ENCODE assay signal across 18 cellular contexts in the genomic region with DNA sequence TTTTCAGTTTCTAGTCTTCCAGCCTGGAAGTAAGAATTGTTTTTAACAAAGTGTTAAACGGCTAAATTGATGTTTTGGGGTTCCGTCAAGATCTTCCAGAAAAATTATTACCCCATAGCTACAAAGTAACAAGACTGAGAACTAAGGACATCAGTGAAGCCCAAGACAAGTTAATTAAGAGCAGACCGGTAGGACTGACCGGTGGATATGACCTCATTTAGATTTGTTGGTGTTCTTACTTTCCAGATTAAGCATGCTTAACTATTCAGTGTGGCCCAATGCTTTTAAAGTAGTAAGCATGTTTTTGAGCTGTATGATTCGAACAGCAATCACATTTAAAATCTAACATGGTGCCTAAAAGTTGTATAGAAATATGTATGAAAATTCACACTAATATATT.
A peak's percentile ranks its signal among the peaks of the same experiment; 100 is the strongest.
DNase-seq lines count a peak whose midpoint lies in the region; ATAC-seq and TF ChIP-seq lines count a peak whose summit lies in the region.
"Had no signal": no experiment of that assay in that cellular context is flagged by ENCODE, and none has a peak within 500 bp of the region (broad histone marks: within the 10 kb centered on the region; RNA-seq: fewer than 3 reads in every experiment).

No MANE protein-coding gene starts in this region.

- in situ Hi-C loops in GM23248 (cut with MboI) = no loop called here

- H3K9ac ChIP-seq in GM23248 (no peak overlapping the region), stomach smooth muscle (ENCODE audit: low read length in 2 of 2) (no peak overlapping the region)

- H3K27me3 ChIP-seq in GM23248 (replicated peaks; ENCODE audit: insufficient read depth) (no peaks in the 10 kb centered on the region), stomach smooth muscle (ENCODE audit: control insufficient read depth in 1 of 2, insufficient read depth in 2 of 2, low read length in 2 of 2) (no peaks in the 10 kb centered on the region)

- H3K36me3 Mint-ChIP-seq in brain (peaks cover 17% of the 10 kb centered on the region), chondrocyte (ENCODE audit: low read depth) (no peaks in the 10 kb centered on the region)

- peak overlapping the region in 1 of 5 experiments; percentile 23 for H3K4me3 Mint-ChIP-seq in brain
- H3K4me3 Mint-ChIP-seq in chondrocyte (ENCODE audit: unreplicated experiment) = no peak overlapping the region
- H3K4me3 Mint-ChIP-seq: CD14-positive monocyte, GM23338 had no signal

- H3K27me3 Mint-ChIP-seq in brain (no peaks in the 10 kb centered on the region), chondrocyte (ENCODE audit: low read depth) (no peaks in the 10 kb centered on the region)

- H3K9me3 ChIP-seq in GM23248 (ENCODE audit: low read depth) (no peaks in the 10 kb centered on the region), mesodermal cell (ENCODE audit: control insufficient read depth, low read length) (no peaks in the 10 kb centered on the region), stomach smooth muscle (ENCODE audit: control insufficient read depth in 2 of 2, low read length in 2 of 2) (no peaks in the 10 kb centered on the region)

- 46 to 49% methylated on average over 5 of the region's 5 CpGs for WGBS in GM23248 (ENCODE audit: low coverage in 1 of 2, low lambda C conversion rate in 2 of 2, missing lambda C conversion rate in 2 of 2), 2 experiments
- 94 to 100% methylated on average over 2 of the region's 5 CpGs for WGBS in mesodermal cell (ENCODE audit: insufficient coverage in 2 of 2), 2 experiments

- DNase-seq in GM23248 (peak; percentile 19), chondrocyte (ENCODE audit: low spot score) (no peak), NCI-H128 (lab: John Stamatoyannopoulos, UW; ENCODE audit: unreplicated experiment) (no peak)
- DNase-seq: GDM1, HCEC 1CT, MM.1S, NCI-H1092, NCI-H146, NCI-H2081, NCI-H748 treated with DMSO at 0.1 percent for 48 hours, OCI-M1, Right ventricle myocardium superior had no signal

- H3K79me2 ChIP-seq in GM23248 (ENCODE audit: insufficient read depth) = no peaks in the 10 kb centered on the region

- H3K9me3 Mint-ChIP-seq in brain (peaks cover 0 to 5% (median 0%) of the 10 kb centered on the region in 5 experiments), chondrocyte (ENCODE audit: low read depth) (no peaks in the 10 kb centered on the region)

- no peak overlapping the region for H2AFZ ChIP-seq in GM23248
- H2AFZ ChIP-seq: GM23338 had no signal

- no peak overlapping the region for H3K27ac ChIP-seq in GM23248
- H3K27ac ChIP-seq in mesodermal cell (ENCODE audit: low read depth, low read length, severe bottlenecking) = peak overlapping the region; percentile 32
- H3K27ac ChIP-seq in stomach smooth muscle (ENCODE audit: low read length) = peak overlapping the region; percentile 67

- H4K20me1 ChIP-seq in GM23248 (ENCODE audit: insufficient read depth) = no peaks in the 10 kb centered on the region

- H3K4me1 Mint-ChIP-seq in brain (peaks cover 35% of the 10 kb centered on the region), chondrocyte (ENCODE audit: low read depth) (peaks cover 16% of the 10 kb centered on the region)
- H3K4me1 Mint-ChIP-seq: CD14-positive monocyte had no signal

- H3K36me3 ChIP-seq in GM23248 (ENCODE audit: low read depth) (no peaks in the 10 kb centered on the region), mesodermal cell (ENCODE audit: control insufficient read depth, insufficient read depth, low read length) (no peaks in the 10 kb centered on the region), stomach smooth muscle (ENCODE audit: control insufficient read depth in 2 of 2, insufficient read depth in 2 of 2, low read length in 2 of 2) (no peaks in the 10 kb centered on the region)

- H3K4me3 ChIP-seq in GM23248 = no peak overlapping the region
- H3K4me3 ChIP-seq in mesodermal cell (ENCODE audit: extremely low read depth, insufficient read depth, low read length, poor library complexity, severe bottlenecking) = no peak overlapping the region
- H3K4me3 ChIP-seq in stomach smooth muscle (ENCODE audit: low read length in 2 of 2) = no peak overlapping the region
- H3K4me3 ChIP-seq: GM23338 had no signal

- H3K4me2 ChIP-seq in GM23248 (ENCODE audit: unreplicated experiment) = no peak overlapping the region

- TF ChIP-seq CTCF in brain (conservative IDR thresholded peaks at IDR 0.05) (no peak), chondrocyte (IDR thresholded peaks at IDR 0.05) (no peak)

- no peaks in the 10 kb centered on the region for H3F3A ChIP-seq in GM23248 (ENCODE audit: insufficient read depth)

- ATAC-seq in esophagus mucosa = no peak
- ATAC-seq: GM23338 had no signal

- H3K27ac Mint-ChIP-seq in brain (peak overlapping the region in 3 of 5 experiments; percentile 14 to 79 (median 68)), chondrocyte (ENCODE audit: unreplicated experiment) (no peak overlapping the region)
- H3K27ac Mint-ChIP-seq: CD14-positive monocyte had no signal

- peaks cover 9% of the 10 kb centered on the region; the same call in 1 of the 2 replicates for H3K4me1 ChIP-seq in GM23248 (ENCODE audit: insufficient read depth)
- peaks cover 29% of the 10 kb centered on the region for H3K4me1 ChIP-seq in mesodermal cell (ENCODE audit: control insufficient read depth, insufficient read depth, low read length, poor library complexity, severe bottlenecking)
- H3K4me1 ChIP-seq in stomach smooth muscle (ENCODE audit: control insufficient read depth, insufficient read depth, low read length) = peaks cover 5% of the 10 kb centered on the region

- H3K9me2 ChIP-seq in GM23248 (ENCODE audit: insufficient read depth) = no peaks in the 10 kb centered on the region
